Comparison of ENCODE assay signal across 8 cellular contexts in genomic region chr10:29448756-29449592, GRCh38.
DNase-seq lines count a peak whose midpoint lies in the region; ATAC-seq and TF ChIP-seq lines count a peak whose summit lies in the region.
"Not testable (repeated sequence)": the region's sequence is repeated elsewhere in the genome, so short reads cannot be mapped to it uniquely, and the experiment has no call there.

No MANE protein-coding gene starts in this region.

- 23 to 26% methylated on average over 21 of the region's 21 CpGs for WGBS in GM23248 (ENCODE audit: low coverage in 1 of 2, low lambda C conversion rate in 2 of 2, missing lambda C conversion rate in 2 of 2), 2 experiments

- H3K27me3 Mint-ChIP-seq in natural killer cell treated with Interleukin-12 subunit alpha and Interleukin-12 subunit beta and Interleukin-15 and Interleukin-18, amount 100 ng/mL, for 72 hours = not testable (repeated sequence)

- not testable (repeated sequence) for H3F3A ChIP-seq in GM23248 (ENCODE audit: insufficient read depth)

- not testable (repeated sequence) for H3K4me3 Mint-ChIP-seq in natural killer cell treated with Interleukin-12 subunit alpha and Interleukin-12 subunit beta and Interleukin-15 and Interleukin-18, amount 100 ng/mL, for 72 hours

- H3K9ac ChIP-seq in GM23248; fibroblast of lung (ENCODE audit: insufficient read depth, low read length): not testable (repeated sequence)

- not testable (repeated sequence) for H3K9me2 ChIP-seq in GM23248 (ENCODE audit: insufficient read depth)

- H2AFZ ChIP-seq in GM23248; fibroblast of lung (ENCODE audit: low read length): not testable (repeated sequence)

- H3K4me1 ChIP-seq in GM23248 (ENCODE audit: insufficient read depth); fibroblast of lung (ENCODE audit: control insufficient read depth, extremely low read depth, insufficient read depth, low read length): not testable (repeated sequence)

- not testable (repeated sequence) for H4K20me1 ChIP-seq in GM23248 (ENCODE audit: insufficient read depth); fibroblast of lung (ENCODE audit: control insufficient read depth, extremely low read depth, insufficient read depth, low read length)

- H3K27ac Mint-ChIP-seq in natural killer cell treated with Interleukin-12 subunit alpha and Interleukin-12 subunit beta and Interleukin-15 and Interleukin-18, amount 100 ng/mL, for 72 hours = peak overlapping the region in 1 of 2 donors; percentile 20

- peak; percentile 69 for DNase-seq in Daoy (ENCODE audit: low read depth)
- DNase-seq in GM23248 = peak; percentile 72
- DNase-seq in SHP77 treated with DMSO at 0.1 percent for 48 hours (lab: John Stamatoyannopoulos, UW) = peak; percentile 4
- DNase-seq in activated T-helper 1 cell treated with Interleukin-2 at 50 U/mL for 16 hours (ENCODE audit: low read depth) = peak; percentile 57
- DNase-seq in fibroblast of lung (ENCODE audit: low read depth in 2 of 2) = peak; percentile 45 to 73
- DNase-seq in natural killer cell treated with Interleukin-12 subunit alpha and Interleukin-12 subunit beta and Interleukin-15 and Interleukin-18, amount 100 ng/mL, for 72 hours (ENCODE audit: low spot score) = peak; percentile 69
- peak; percentile 40 to 49 for DNase-seq in stimulated activated CD8-positive, alpha-beta memory T cell treated with anti-CD3 and anti-CD28 coated beads, Interleukin-7, amount 100 ng/mL, for 48 hours (ENCODE audit: extremely low read depth in 1 of 2, low read depth in 1 of 2)

- not testable (repeated sequence) for H3K27me3 ChIP-seq in GM23248 (replicated peaks; ENCODE audit: insufficient read depth); fibroblast of lung (ENCODE audit: control insufficient read depth, insufficient read depth, low read length)

- peak; percentile 81 to 82 for ATAC-seq in natural killer cell treated with Interleukin-12 subunit alpha and Interleukin-12 subunit beta and Interleukin-15 and Interleukin-18, amount 100 ng/mL, for 72 hours

- not testable (repeated sequence) for H3K36me3 Mint-ChIP-seq in natural killer cell treated with Interleukin-12 subunit alpha and Interleukin-12 subunit beta and Interleukin-15 and Interleukin-18, amount 100 ng/mL, for 72 hours

- H3K4me2 ChIP-seq in GM23248 (ENCODE audit: unreplicated experiment) = peak overlapping the region; percentile 48
- peak overlapping the region; percentile 13 for H3K4me2 ChIP-seq in fibroblast of lung (ENCODE audit: extremely low read depth, insufficient read depth, low read length)

- not testable (repeated sequence) for H3K36me3 ChIP-seq in GM23248 (ENCODE audit: low read depth); fibroblast of lung (ENCODE audit: control insufficient read depth, insufficient read depth, low read length)

- H3K4me1 Mint-ChIP-seq in natural killer cell treated with Interleukin-12 subunit alpha and Interleukin-12 subunit beta and Interleukin-15 and Interleukin-18, amount 100 ng/mL, for 72 hours (ENCODE audit: low read depth in 2 of 2) = peaks cover 16 to 18% of the 10 kb centered on the region in 2 donors

- in situ Hi-C loops in GM23248 (cut with MboI) = not testable (repeated sequence)

- not testable (repeated sequence) for H3K4me3 ChIP-seq in GM23248; fibroblast of lung (replicated peaks in 1 of 4; ENCODE audit: control extremely low read depth in 1 of 4, insufficient read depth in 1 of 4, low read depth in 3 of 4, low read length in 4 of 4)

- H3K9me3 Mint-ChIP-seq in natural killer cell treated with Interleukin-12 subunit alpha and Interleukin-12 subunit beta and Interleukin-15 and Interleukin-18, amount 100 ng/mL, for 72 hours = not testable (repeated sequence)

- H3K9me3 ChIP-seq in GM23248 (ENCODE audit: low read depth); fibroblast of lung (ENCODE audit: control insufficient read depth, insufficient read depth, low read depth, low read length): not testable (repeated sequence)

- not testable (repeated sequence) for H3K27ac ChIP-seq in GM23248; fibroblast of lung (ENCODE audit: insufficient read depth, low read length)

- TF ChIP-seq CTCF in LNCAP (IDR thresholded peaks at IDR 0.05) = peak; percentile 90
- peak; percentile 59 to 76 for TF ChIP-seq CTCF in fibroblast of lung (conservative IDR thresholded peaks at IDR 0.05 in 1 of 2, IDR thresholded peaks at IDR 0.05 in 1 of 2; ENCODE audit: low read depth in 1 of 2, low read length in 2 of 2)

- H3K79me2 ChIP-seq in GM23248 (ENCODE audit: insufficient read depth) = peaks cover 51% of the 10 kb centered on the region
- not testable (repeated sequence) for H3K79me2 ChIP-seq in fibroblast of lung (ENCODE audit: control insufficient read depth, insufficient read depth, low read length)

Comparison
In these comparisons a context has a peak if more than half of its experiments do, and no peak if none do; other contexts are left out.
1. DNase-seq: peak in every context shown above with its lines; median percentile 72 in GM23248; 69 in Daoy; 69 in natural killer cell treated with Interleukin-12 subunit alpha and Interleukin-12 subunit beta and Interleukin-15 and Interleukin-18, amount 100 ng/mL, for 72 hours; 59 in fibroblast of lung; 57 in activated T-helper 1 cell treated with Interleukin-2 at 50 U/mL for 16 hours; 44 in stimulated activated CD8-positive, alpha-beta memory T cell treated with anti-CD3 and anti-CD28 coated beads, Interleukin-7, amount 100 ng/mL, for 48 hours; 4 in SHP77 treated with DMSO at 0.1 percent for 48 hours.